In the genomic region with DNA sequence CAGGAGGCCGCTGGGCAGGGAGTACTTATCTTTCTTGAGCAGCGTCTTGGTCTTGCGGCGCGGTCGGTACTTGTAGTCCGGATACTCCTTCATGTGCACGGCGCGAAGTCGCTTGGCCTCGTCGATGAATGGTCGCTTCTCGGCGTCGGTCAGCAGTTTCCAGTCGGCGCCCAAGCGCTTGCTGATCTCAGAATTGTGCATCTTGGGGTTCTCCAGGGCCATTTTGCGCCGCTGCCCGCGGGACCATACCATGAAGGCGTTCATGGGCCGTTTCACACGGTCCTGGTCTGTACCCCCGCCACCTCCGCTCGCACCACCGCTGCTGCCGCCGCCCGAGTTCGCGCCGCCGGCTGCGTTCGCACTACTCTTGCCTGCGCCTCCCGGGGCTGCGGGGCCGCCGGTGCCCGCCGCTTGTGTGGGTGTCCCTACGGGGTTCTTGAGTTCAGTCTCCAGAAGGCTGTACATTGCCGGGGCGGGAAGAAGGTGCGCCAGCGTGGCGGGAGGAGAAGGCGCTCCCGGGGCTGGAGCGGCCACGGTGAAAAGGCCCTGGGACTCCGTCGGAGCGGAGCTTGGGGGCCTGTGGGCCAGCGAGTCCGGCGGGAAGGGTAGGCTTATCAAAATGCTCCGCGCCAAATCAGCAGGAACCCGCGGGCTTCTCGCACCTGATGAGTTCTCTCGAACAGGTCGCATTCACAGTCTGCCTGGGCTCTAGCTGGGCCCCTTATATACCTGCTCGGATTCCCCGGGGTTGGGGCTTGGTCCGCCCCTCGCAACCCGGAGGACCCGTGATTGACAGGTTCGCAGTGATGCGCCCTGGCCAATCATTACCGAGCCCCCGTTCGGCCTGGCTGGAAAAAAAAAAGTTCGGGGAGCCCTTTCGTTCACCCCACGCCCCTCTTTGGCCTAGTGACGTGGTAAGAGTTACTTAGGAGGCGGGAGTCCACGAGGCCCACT, we compare ENCODE assay signal across 12 cellular contexts. TPM values are rescaled to one million over a fixed set of nuclear protein-coding genes. Genes with fewer than 3 reads are reported as not detected.
DNase-seq lines count a peak whose midpoint lies in the region; ATAC-seq and TF ChIP-seq lines count a peak whose summit lies in the region.
"Had no signal": no experiment of that assay in that cellular context is flagged by ENCODE, and none has a peak within 500 bp of the region (broad histone marks: within the 10 kb centered on the region; RNA-seq: fewer than 3 reads in every experiment).

Gene SOX3, minus strand, starts transcription at position 699 of the 954 bp plus-strand sequence. Its CDS starts 9 bp downstream, at position 690.

- H3K9me3 Mint-ChIP-seq in WTC11: no peaks in the 10 kb centered on the region
- H3K9me3 Mint-ChIP-seq: T-helper 2 cell treated with Interferon-gamma antibody and Interleukin-4, amounts not matched to agents 5 μg/mL and 100 μg/mL, for 36 hours had no signal

- CTCF ChIA-PET in WTC11 (lab: Charles Lee): interaction anchor here (1.1 to 2.0 kb wide), 3 partner anchors 150 to 470 kb away, joined by 3 to 7 read pairs (median 3); no protein-coding TSS in a partner anchor

- no peak within 1 kb of the TSS for H3K9ac ChIP-seq in HUES48 (ENCODE audit: low read depth, low read length)
- no peak within 1 kb of the TSS for H3K9ac ChIP-seq in skeletal muscle tissue (ENCODE audit: low read depth in 1 of 3, low read length in 3 of 3)

- peaks cover 39% of the 10 kb centered on the region for H3K4me1 Mint-ChIP-seq in WTC11

- H3K4me1 ChIP-seq in HUES48 (ENCODE audit: control insufficient read depth, insufficient read depth, low read length) (peaks cover 46% of the 10 kb centered on the region), skeletal muscle tissue (ENCODE audit: control insufficient read depth in 3 of 3, insufficient read depth in 3 of 3, low read length in 3 of 3) (peaks cover 17 to 36% (median 27%) of the 10 kb centered on the region in 3 donors)

- H3K27me3 Mint-ChIP-seq in WTC11 (ENCODE audit: low read depth): peaks cover 88% of the 10 kb centered on the region

- H3K27ac ChIP-seq in HUES48 (ENCODE audit: low read depth, low read length): no peak within 1 kb of the TSS
- no peak within 1 kb of the TSS for H3K27ac ChIP-seq in skeletal muscle tissue (ENCODE audit: low read depth, low read length)

- H3K4me3 Mint-ChIP-seq in WTC11: peak within 1 kb of the TSS; percentile 77
- H3K4me3 Mint-ChIP-seq: T-helper 2 cell treated with Interferon-gamma antibody and Interleukin-4, amounts not matched to agents 5 μg/mL and 100 μg/mL, for 36 hours had no signal

- no peak for TF ChIP-seq CTCF in WTC11 (IDR thresholded peaks at IDR 0.05)

- H3K27me3 ChIP-seq in HUES48 (ENCODE audit: control insufficient read depth, insufficient read depth, low read length) (peaks cover 95% of the 10 kb centered on the region), skeletal muscle tissue (ENCODE audit: control insufficient read depth in 3 of 3, insufficient read depth in 3 of 3, low read length in 3 of 3) (peaks cover 55 to 67% (median 60%) of the 10 kb centered on the region in 3 donors)

- H3K36me3 Mint-ChIP-seq in WTC11: no peaks in the 10 kb centered on the region

- peak; percentile 50 for ATAC-seq in WTC11

- H3K9me3 ChIP-seq in HUES48 (ENCODE audit: control insufficient read depth, insufficient read depth, low read length) (no peaks in the 10 kb centered on the region), skeletal muscle tissue (ENCODE audit: control insufficient read depth in 3 of 3, low read length in 3 of 3) (no peaks in the 10 kb centered on the region)

- POLR2A ChIA-PET in WTC11 (lab: Charles Lee): interaction anchor here (0.7 to 1.7 kb wide), 3 partner anchors 51 to 66 kb away, joined by 3 to 7 read pairs (median 3); no protein-coding TSS in a partner anchor

- H3K36me3 ChIP-seq in HUES48 (ENCODE audit: control insufficient read depth, insufficient read depth, low read length) (no peaks in the 10 kb centered on the region), skeletal muscle tissue (ENCODE audit: control insufficient read depth in 3 of 3, insufficient read depth in 3 of 3, low read length in 3 of 3) (no peaks in the 10 kb centered on the region)

- DNase-seq in WTC11 (ENCODE audit: low spot score) (peak; percentile 69), iPS-NIHi7 (ENCODE audit: extremely low spot score) (peak; percentile 67), NCI-H1092 treated with DMSO at 0.1 percent for 48 hours (lab: John Stamatoyannopoulos, UW) (no peak), T-helper 1 cell (no peak)
- no peak for DNase-seq in activated CD4-positive, alpha-beta T cell treated with anti-CD3 and anti-CD28 coated beads, Interleukin-2, amount 50 U/mL, for 48 hours
- DNase-seq: foreskin melanocyte, NCI-H187 treated with DMSO at 0.1 percent for 48 hours had no signal

- peak within 1 kb of the TSS; percentile 61 for H3K4me3 ChIP-seq in HUES48 (ENCODE audit: low read depth, low read length)
- peak within 1 kb of the TSS in 2 of 3 donors; percentile 27 to 52 for H3K4me3 ChIP-seq in skeletal muscle tissue (ENCODE audit: low read length in 3 of 3)

- no peak within 1 kb of the TSS for H3K27ac Mint-ChIP-seq in WTC11
- H3K27ac Mint-ChIP-seq: T-helper 2 cell treated with Interferon-gamma antibody and Interleukin-4, amounts not matched to agents 5 μg/mL and 100 μg/mL, for 36 hours had no signal

TF ChIP-seq in WTC11, 78 proteins besides CTCF, POLR2A, EP300 and RAD21:
- TF ChIP-seq, protein P1, sequence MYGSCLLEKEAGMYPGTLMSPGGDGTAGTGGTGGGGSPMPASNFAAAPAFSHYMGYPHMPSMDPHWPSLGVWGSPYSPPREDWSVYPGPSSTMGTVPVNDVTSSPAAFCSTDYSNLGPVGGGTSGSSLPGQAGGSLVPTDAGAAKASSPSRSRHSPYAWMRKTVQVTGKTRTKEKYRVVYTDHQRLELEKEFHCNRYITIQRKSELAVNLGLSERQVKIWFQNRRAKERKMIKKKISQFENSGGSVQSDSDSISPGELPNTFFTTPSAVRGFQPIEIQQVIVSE (CRISPR knock-in tag; IDR thresholded peaks at IDR 0.05; ENCODE audit: borderline replicate concordance): no peak
- TF ChIP-seq, protein P2, sequence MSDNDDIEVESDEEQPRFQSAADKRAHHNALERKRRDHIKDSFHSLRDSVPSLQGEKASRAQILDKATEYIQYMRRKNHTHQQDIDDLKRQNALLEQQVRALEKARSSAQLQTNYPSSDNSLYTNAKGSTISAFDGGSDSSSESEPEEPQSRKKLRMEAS (CRISPR knock-in tag; IDR thresholded peaks at IDR 0.05): peak; percentile 17; the same call in 1 of the 2 replicates

RNA-seq across cellular contexts. Expression of gene SOX3, which starts in this region (rescaled TPM):
- total RNA-seq in WTC11 (2021): 16.3 to 19.8 TPM (median 19.5 TPM) in 3 replicates
- not detected for total RNA-seq in skeletal muscle tissue
- total RNA-seq: bronchial epithelial cell, subcutaneous adipose tissue had no signal

Comparison
In these comparisons a context has a peak if more than half of its experiments do, and no peak if none do; other contexts are left out.
1. RNA of gene SOX3 (total RNA-seq): 16.3 to 19.8 TPM in WTC11; not detected in skeletal muscle tissue (single experiment); every median in the first group is over 10 times any median in the second.
2. DNase-seq: peak in WTC11 (single experiment) and iPS-NIHi7 (single experiment); none in activated CD4-positive, alpha-beta T cell treated with anti-CD3 and anti-CD28 coated beads, Interleukin-2, amount 50 U/mL, for 48 hours (0 of 2), NCI-H1092 treated with DMSO at 0.1 percent for 48 hours (single experiment) and T-helper 1 cell (0 of 5).